In the genomic region with DNA sequence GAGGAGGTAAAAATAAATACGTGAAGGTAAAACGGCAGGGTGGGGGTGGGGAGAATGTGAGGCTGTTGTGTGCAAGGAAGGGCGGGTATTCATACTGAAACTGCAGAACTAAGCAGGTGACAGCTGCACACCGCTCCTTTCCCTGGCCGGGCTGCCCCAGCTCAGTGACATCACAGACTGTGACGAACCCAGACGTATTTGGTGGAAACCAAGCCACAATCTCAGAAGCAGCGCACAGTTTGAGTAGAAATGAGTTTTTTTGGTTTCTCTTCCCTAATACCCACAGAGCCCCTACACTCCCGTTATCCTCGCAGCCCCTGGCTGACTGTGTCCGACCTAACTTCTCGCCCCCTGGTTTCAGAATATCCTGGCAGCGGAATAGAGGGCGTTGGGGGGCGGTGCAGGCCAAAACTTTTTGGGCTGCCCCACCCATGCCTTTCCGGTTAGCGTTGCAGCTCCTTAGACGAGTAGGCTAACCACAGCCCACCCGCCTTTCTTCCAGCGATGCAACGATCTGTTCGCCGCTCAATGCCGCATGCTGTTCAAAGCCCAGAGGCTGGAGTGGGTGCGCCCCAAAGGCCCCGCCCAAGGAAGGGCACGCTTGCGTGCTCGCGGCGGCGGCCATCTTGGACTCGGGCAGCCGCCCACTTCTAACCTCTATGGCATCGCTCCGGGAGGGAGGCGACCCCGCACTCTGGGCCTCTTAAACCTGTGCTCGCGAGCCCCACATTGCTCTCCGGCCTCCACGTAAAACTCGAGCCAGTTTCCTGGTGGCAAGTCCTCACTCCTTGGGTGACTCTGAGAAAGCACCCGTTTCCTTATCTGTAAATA, we compare ENCODE assay signal across 8 cellular contexts. TPM values are rescaled to one million over a fixed set of nuclear protein-coding genes. Genes with fewer than 3 reads are reported as not detected.
DNase-seq lines count a peak whose midpoint lies in the region; ATAC-seq and TF ChIP-seq lines count a peak whose summit lies in the region.

No MANE protein-coding gene starts in this region.

- peak overlapping the region; percentile 87 for H4K5ac ChIP-seq in IMR-90 (ENCODE audit: low read depth, low read length)

- H3K9me2 ChIP-seq in PC-9 (ENCODE audit: insufficient read depth) = no peaks in the 10 kb centered on the region

- peak; percentile 68 for DNase-seq in DMS153 (lab: John Stamatoyannopoulos, UW)
- peak; percentile 57 for DNase-seq in IMR-90
- peak; percentile 49 to 66 for DNase-seq in PC-9
- DNase-seq in activated T-cell treated with anti-CD3 and anti-CD28 coated beads, Interleukin-2, amount 50 U/mL, for 48 hours = peak; percentile 94 to 95
- peak; percentile 47 for DNase-seq in esophagus squamous epithelium (lab: John Stamatoyannopoulos, UW)
- peak; percentile 94 for DNase-seq in naive B cell

- peak overlapping the region; percentile 14 for H2BK5ac ChIP-seq in IMR-90 (ENCODE audit: low read depth, low read length, poor library complexity, severe bottlenecking)

- H3K79me1 ChIP-seq in IMR-90 (ENCODE audit: low read depth in 1 of 2, low read length in 2 of 2) = peaks cover 0 to 6% of the 10 kb centered on the region in 2 experiments; a peak in 2 of 4 replicates

- H3K4me2 ChIP-seq in IMR-90 (ENCODE audit: low read depth, low read length) (peak overlapping the region; percentile 79), PC-9 (peak overlapping the region; percentile 98)

- TF ChIP-seq RAD21 in IMR-90 (IDR thresholded peaks at IDR 0.05; ENCODE audit: low read length) = no peak

- peak overlapping the region; percentile 65 for H3K9ac ChIP-seq in IMR-90 (ENCODE audit: low read depth, low read length)

- in situ Hi-C loops in IMR-90 (cut with MboI; ENCODE audit: low sequenced_read_pairs) = no loop called here

- dilution Hi-C loops in IMR-90 (cut with HindIII; ENCODE audit: low sequenced_read_pairs, unreplicated experiment) = no loop called here

- H3K27ac ChIP-seq in IMR-90 (ENCODE audit: insufficient read depth, low read length) = peak overlapping the region; percentile 33
- H3K27ac ChIP-seq in PC-9 = no peak overlapping the region
- H3K27ac ChIP-seq in esophagus squamous epithelium = peak overlapping the region; percentile 87 to 95 (median 94)

- H3K23ac ChIP-seq in IMR-90 (ENCODE audit: low read depth, low read length) = peak overlapping the region; percentile 82

- H2AK5ac ChIP-seq in IMR-90 (ENCODE audit: low read depth, low read length) = peak overlapping the region; percentile 1; the same call in 1 of the 2 replicates

- POLR2A ChIA-PET in IMR-90 (lab: Charles Lee; ENCODE audit: unreplicated experiment) = no interaction called here
- POLR2A ChIA-PET in PC-9 (lab: Charles Lee; ENCODE audit: unreplicated experiment) = interaction anchor here (0.6 kb wide), 2 partner anchors 75 to 269 kb away, joined by 3 read pairs; no protein-coding TSS in a partner anchor

- no peak overlapping the region for H3K18ac ChIP-seq in IMR-90 (ENCODE audit: low read depth, low read length)

- H3K36me3 ChIP-seq in IMR-90 (ENCODE audit: control insufficient read depth, insufficient read depth, low read length) (peaks cover 17% of the 10 kb centered on the region), PC-9 (ENCODE audit: low read depth) (no peaks in the 10 kb centered on the region), esophagus squamous epithelium (peaks cover 12 to 36% (median 23%) of the 10 kb centered on the region in 3 donors)

- no peak overlapping the region for H2BK20ac ChIP-seq in IMR-90 (ENCODE audit: low read depth, low read length)

- H3K4ac ChIP-seq in IMR-90 (ENCODE audit: low read depth, low read length) = peak overlapping the region; percentile 85

- no peaks in the 10 kb centered on the region for H3K79me2 ChIP-seq in PC-9 (ENCODE audit: low read depth)

- H3K9me3 ChIP-seq in IMR-90 (ENCODE audit: control insufficient read depth, insufficient read depth, low read length) = no peaks in the 10 kb centered on the region
- no peaks in the 10 kb centered on the region for H3K9me3 ChIP-seq in PC-9 (ENCODE audit: insufficient read depth, low read depth)
- no peaks in the 10 kb centered on the region for H3K9me3 ChIP-seq in esophagus squamous epithelium

- no peaks in the 10 kb centered on the region for H3K36me3 Mint-ChIP-seq in naive B cell
- H3K36me3 Mint-ChIP-seq in stimulated activated memory B cell treated with anti-CD40 and anti-IgM and Interleukin-4, amounts not matched to agents 10 μg/mL and 1 μg/mL and 100 μg/mL, for 72 hours = peaks cover 64% of the 10 kb centered on the region

- no peak overlapping the region for H3K56ac ChIP-seq in IMR-90 (ENCODE audit: extremely low read depth, insufficient read depth, low read length)

- peak overlapping the region; percentile 92 for H3K14ac ChIP-seq in IMR-90 (replicated peaks; ENCODE audit: low read depth, low read length)

- H4K20me1 ChIP-seq in IMR-90 (ENCODE audit: insufficient read depth, low read length) (no peaks in the 10 kb centered on the region), PC-9 (ENCODE audit: insufficient read depth) (no peaks in the 10 kb centered on the region)

- peak overlapping the region; percentile 99 to 100 (median 100) for H3K27ac Mint-ChIP-seq in naive B cell
- H3K27ac Mint-ChIP-seq in stimulated activated memory B cell treated with anti-CD40 and anti-IgM and Interleukin-4, amounts not matched to agents 10 μg/mL and 1 μg/mL and 100 μg/mL, for 72 hours = peak overlapping the region; percentile 100

- no peak for TF ChIP-seq POLR2A in IMR-90 (IDR thresholded peaks at IDR 0.05; ENCODE audit: low read depth, low read length)
- peak in 1 of 4 donors; percentile 59 for TF ChIP-seq POLR2A in esophagus squamous epithelium (IDR thresholded peaks at IDR 0.05)

- H4K91ac ChIP-seq in IMR-90 (ENCODE audit: insufficient read depth, low read depth, low read length) = peak overlapping the region; percentile 51; the same call in 1 of the 2 replicates

- ATAC-seq in GM21529 (IDR thresholded peaks at IDR 0.05; ENCODE audit: unreplicated experiment) = peak; percentile 84
- peak; percentile 97 for ATAC-seq in IMR-90 (ENCODE audit: low read depth)
- peak; percentile 88 for ATAC-seq in naive B cell (ENCODE audit: low read depth in 2 of 2)
- ATAC-seq in stimulated activated memory B cell treated with anti-CD40 and anti-IgM and Interleukin-4, amounts not matched to agents 10 μg/mL and 1 μg/mL and 100 μg/mL, for 72 hours = peak; percentile 96

- 0 out of 2 replicates have a peak, but pooled peaks cover 1% of the 10 kb centered on the region for H3K4me1 ChIP-seq in IMR-90 (ENCODE audit: control insufficient read depth, insufficient read depth, low read length)
- 0 out of 2 replicates have a peak, but pooled peaks cover 5% of the 10 kb centered on the region for H3K4me1 ChIP-seq in PC-9 (replicated peaks; ENCODE audit: insufficient read depth)
- H3K4me1 ChIP-seq in esophagus squamous epithelium = peaks cover 6 to 22% (median 11%) of the 10 kb centered on the region in 3 donors

- peak overlapping the region; percentile 97 for H2AFZ ChIP-seq in IMR-90 (replicated peaks; ENCODE audit: low read length, poor library complexity)
- H2AFZ ChIP-seq in PC-9 = peak overlapping the region; percentile 98

- H3F3A ChIP-seq in PC-9 (ENCODE audit: insufficient read depth, low read depth) = peaks cover 5% of the 10 kb centered on the region; the same call in 1 of the 2 replicates

- BruUV-seq in IMR-90 (replicated peaks; lab: Mats Ljungman, UMichigan) = no TSS peak
- BruUV-seq in PC-9 (replicated peaks; lab: Mats Ljungman, UMichigan) = TSS peak; percentile 16

- 9% methylated on average over 4 of the region's 44 CpGs; no CpG with 5 or more reads in 1 of the 2 experiments for WGBS in IMR-90 (ENCODE audit: extremely low coverage in 2 of 2, insufficient read length in 1 of 2), 2 experiments
- 0 to 1% methylated on average over 24 to 43 of the region's 44 CpGs for WGBS in esophagus squamous epithelium, 2 donors

- TF ChIP-seq CTCF in IMR-90 (conservative IDR thresholded peaks at IDR 0.05; ENCODE audit: low read depth, low read length) (no peak), PC-9 (conservative IDR thresholded peaks at IDR 0.05) (no peak), esophagus squamous epithelium (IDR thresholded peaks at IDR 0.05) (no peak)

- intact Hi-C loops in IMR-90 (cut with micrococcal nuclease) (no loop called here), PC-9 (cut with micrococcal nuclease; ENCODE audit: unreplicated experiment) (loop anchor here (1.0 to 10.0 kb wide), 3 partner anchors 117 to 286 kb away; a partner anchor contains a TSS), esophagus squamous epithelium (cut with DNase I) (loop anchor here (10.0 kb wide), 1 partner anchor 156 kb away; a partner anchor contains a TSS)

- peak overlapping the region; percentile 7; the same call in 1 of the 3 replicates for H2BK15ac ChIP-seq in IMR-90 (ENCODE audit: low read depth, low read length)

- CTCF ChIA-PET in IMR-90 (lab: Yijun Ruan, JAX) (no interaction called here), PC-9 (lab: Charles Lee) (interaction anchor here (0.6 kb wide), 1 partner anchor 610 kb away, joined by 3 read pairs; no protein-coding TSS in a partner anchor)

- no peaks in the 10 kb centered on the region for H3K9me3 Mint-ChIP-seq in naive B cell
- H3K9me3 Mint-ChIP-seq in stimulated activated memory B cell treated with anti-CD40 and anti-IgM and Interleukin-4, amounts not matched to agents 10 μg/mL and 1 μg/mL and 100 μg/mL, for 72 hours = no peaks in the 10 kb centered on the region

- peaks cover 14% of the 10 kb centered on the region; the same call in 1 of the 2 replicates for H3K9me1 ChIP-seq in IMR-90 (ENCODE audit: insufficient read depth, low read length)

- H3K4me1 Mint-ChIP-seq in naive B cell = peaks cover 20 to 28% (median 23%) of the 10 kb centered on the region in 3 donors
- H3K4me1 Mint-ChIP-seq in stimulated activated memory B cell treated with anti-CD40 and anti-IgM and Interleukin-4, amounts not matched to agents 10 μg/mL and 1 μg/mL and 100 μg/mL, for 72 hours = peaks cover 44% of the 10 kb centered on the region

- peak overlapping the region; percentile 94 for H2AK9ac ChIP-seq in IMR-90 (replicated peaks; ENCODE audit: low read depth, low read length, poor library complexity)

- H4K8ac ChIP-seq in IMR-90 (ENCODE audit: low read depth in 2 of 2, low read length in 2 of 2) = peak overlapping the region; percentile 94 to 99

- H2BK120ac ChIP-seq in IMR-90 (ENCODE audit: low read depth, low read length) = no peak overlapping the region

- H3K4me3 Mint-ChIP-seq in naive B cell = peak overlapping the region; percentile 90 to 99 (median 94)
- peak overlapping the region; percentile 94 for H3K4me3 Mint-ChIP-seq in stimulated activated memory B cell treated with anti-CD40 and anti-IgM and Interleukin-4, amounts not matched to agents 10 μg/mL and 1 μg/mL and 100 μg/mL, for 72 hours

- peak overlapping the region; percentile 54 for H3K4me3 ChIP-seq in IMR-90 (ENCODE audit: insufficient read depth, low read depth, low read length)
- H3K4me3 ChIP-seq in PC-9 = peak overlapping the region; percentile 71
- peak overlapping the region; percentile 42 to 82 (median 72) for H3K4me3 ChIP-seq in esophagus squamous epithelium

- no peaks in the 10 kb centered on the region for H3K27me3 Mint-ChIP-seq in naive B cell
- H3K27me3 Mint-ChIP-seq in stimulated activated memory B cell treated with anti-CD40 and anti-IgM and Interleukin-4, amounts not matched to agents 10 μg/mL and 1 μg/mL and 100 μg/mL, for 72 hours = no peaks in the 10 kb centered on the region

- H3K27me3 ChIP-seq in IMR-90 (ENCODE audit: control insufficient read depth, insufficient read depth, low read length) = no peaks in the 10 kb centered on the region
- no peaks in the 10 kb centered on the region for H3K27me3 ChIP-seq in PC-9 (ENCODE audit: insufficient read depth, low read depth)
- no peaks in the 10 kb centered on the region for H3K27me3 ChIP-seq in esophagus squamous epithelium

RNA-seq across cellular contexts. Expression of a gene that starts 9.1 kb away (rescaled TPM):
- 12.0 and 12.5 TPM in 2 replicates for total RNA-seq in IMR-90 (2012; rRNA removed)
- 18.2 and 19.0 TPM in 2 replicates for polyA plus RNA-seq in IMR-90 (2012; rRNA removed)
- polyA plus RNA-seq in IMR-90 (2012; cell fraction: cytosol; rRNA removed) = 10.5 and 18.3 TPM in 2 replicates
- 14.4 and 24.2 TPM in 2 replicates for polyA plus RNA-seq in IMR-90 (2012; cell fraction: nucleus; rRNA removed; ENCODE audit: low replicate concordance)
- 24.6 and 28.4 TPM in 2 replicates for total RNA-seq in PC-9 (2021)
- total RNA-seq in esophagus squamous epithelium = 10 to 100 TPM; 14.3 to 26.2 (median 20.0) TPM
- 10 to 100 TPM; 11.7 to 22.6 (median 13.6) TPM for polyA plus RNA-seq in naive B cell (ENCODE audit: low read depth in 6 of 6)

RNA-seq across cellular contexts. Expression of a gene that starts 50.1 kb away (rescaled TPM):
- total RNA-seq in IMR-90 (2012; rRNA removed) (1.6 and 1.7 TPM in 2 replicates), PC-9 (2021) (78.3 and 86.9 TPM in 2 replicates), esophagus squamous epithelium (10 to 100 TPM; 21.8 to 39.2 (median 35.3) TPM)
- polyA plus RNA-seq in IMR-90 (2012; rRNA removed) (3.7 and 4.1 TPM in 2 replicates), naive B cell (ENCODE audit: low read depth in 6 of 6) (1 to 10 TPM in 4 of 6 donors, under 1 TPM in 2; 0.22 to 6.4 (median 1.7) TPM)
- polyA plus RNA-seq in IMR-90 (2012; cell fraction: cytosol; rRNA removed) = 1.3 and 3.6 TPM in 2 replicates
- polyA plus RNA-seq in IMR-90 (2012; cell fraction: nucleus; rRNA removed; ENCODE audit: low replicate concordance) = 20.9 and 27.8 TPM in 2 replicates
